In genomic region chr20:33791959-33792597, GRCh38 we compare ENCODE assay signal across 8 cellular contexts. TPM values are rescaled to one million over a fixed set of nuclear protein-coding genes. Genes with fewer than 3 reads are reported as not detected.
DNase-seq lines count a peak whose midpoint lies in the region; ATAC-seq and TF ChIP-seq lines count a peak whose summit lies in the region.

No MANE protein-coding gene starts in this region.

- H3K36me3 ChIP-seq in HEK293 (ENCODE audit: control insufficient read depth in 2 of 2, insufficient read depth in 1 of 2, low read length in 2 of 2) (no peaks in the 10 kb centered on the region), liver (ENCODE audit: control insufficient read depth in 4 of 4, insufficient read depth in 3 of 4, low read depth in 1 of 4, low read length in 3 of 4) (no peaks in the 10 kb centered on the region)

- CTCF ChIA-PET in HEK293 (lab: Yijun Ruan, JAX), result interaction anchor here (0.5 to 2.7 kb wide), 26 partner anchors 9 to 433 kb away, joined by 3 to 7 read pairs (median 4); no protein-coding TSS in a partner anchor
- CTCF ChIA-PET in WTC11 (lab: Charles Lee), result interaction anchor here (0.5 to 4.8 kb wide), 34 partner anchors 9 to 280 kb away, joined by 3 to 31 read pairs (median 4); partner anchors contain the start of genes CHMP4B, PXMP4 and RALY

- no peaks in the 10 kb centered on the region for H3K27me3 Mint-ChIP-seq in WTC11 (ENCODE audit: low read depth)

- H3K36me3 Mint-ChIP-seq in WTC11, result no peaks in the 10 kb centered on the region; the same call in 1 of the 2 replicates
- H3K36me3 Mint-ChIP-seq in stimulated activated effector memory CD8-positive, alpha-beta T cell treated with anti-CD3 and anti-CD28 coated beads, Interleukin-12 subunit alpha, Interleukin-12 subunit beta, amount 100 ng/mL, for 72 hours, result no peaks in the 10 kb centered on the region

- H3K4me3 ChIP-seq in HEK293 (ENCODE audit: low read depth, low read length) (no peak overlapping the region), cardiac fibroblast (replicated peaks in 1 of 2; ENCODE audit: low read depth in 2 of 2, low read length in 2 of 2) (no peak overlapping the region), liver (ENCODE audit: low read depth in 1 of 3, low read length in 3 of 3) (no peak overlapping the region)

- 70% methylated on average over 13 of the region's 13 CpGs for WGBS in liver

- ATAC-seq in WTC11, result peak; percentile 86
- ATAC-seq in stimulated activated effector memory CD8-positive, alpha-beta T cell treated with anti-CD3 and anti-CD28 coated beads, Interleukin-12 subunit alpha, Interleukin-12 subunit beta, amount 100 ng/mL, for 72 hours, result peak; percentile 64
- ATAC-seq in GM21576 (IDR thresholded peaks at IDR 0.05; ENCODE audit: unreplicated experiment), result no peak

- H3K27ac Mint-ChIP-seq in WTC11, result no peak overlapping the region
- H3K27ac Mint-ChIP-seq in stimulated activated effector memory CD8-positive, alpha-beta T cell treated with anti-CD3 and anti-CD28 coated beads, Interleukin-12 subunit alpha, Interleukin-12 subunit beta, amount 100 ng/mL, for 72 hours, result peak overlapping the region; percentile 78

- H3K4me3 Mint-ChIP-seq in WTC11, result no peak overlapping the region
- H3K4me3 Mint-ChIP-seq in stimulated activated effector memory CD8-positive, alpha-beta T cell treated with anti-CD3 and anti-CD28 coated beads, Interleukin-12 subunit alpha, Interleukin-12 subunit beta, amount 100 ng/mL, for 72 hours, result no peak overlapping the region

- POLR2A ChIA-PET in HEK293 (lab: Yijun Ruan, JAX) (interaction anchor here (0.5 to 0.8 kb wide), 3 partner anchors 16 to 38 kb away, joined by 3 to 6 read pairs (median 3); no protein-coding TSS in a partner anchor), WTC11 (lab: Charles Lee) (interaction anchor here (1.5 kb wide), 1 partner anchor 19 kb away, joined by 5 read pairs; the partner anchor contains the start of gene CHMP4B)

- no peaks in the 10 kb centered on the region for H3K4me1 ChIP-seq in HEK293 (ENCODE audit: control insufficient read depth, insufficient read depth, low read length)
- no peaks in the 10 kb centered on the region for H3K4me1 ChIP-seq in liver (ENCODE audit: control insufficient read depth in 4 of 4, insufficient read depth in 4 of 4, low read length in 3 of 4)

- TF ChIP-seq RAD21 in liver (IDR thresholded peaks at IDR 0.05), result peak; percentile 72 to 84

- no peaks in the 10 kb centered on the region for H3K9me3 Mint-ChIP-seq in WTC11
- no peaks in the 10 kb centered on the region for H3K9me3 Mint-ChIP-seq in stimulated activated effector memory CD8-positive, alpha-beta T cell treated with anti-CD3 and anti-CD28 coated beads, Interleukin-12 subunit alpha, Interleukin-12 subunit beta, amount 100 ng/mL, for 72 hours

- H3K9me3 ChIP-seq in HEK293 (ENCODE audit: control insufficient read depth, insufficient read depth, low read depth, low read length), result no peaks in the 10 kb centered on the region
- H3K9me3 ChIP-seq in liver (ENCODE audit: control insufficient read depth in 4 of 4, low read length in 3 of 4), result no peaks in the 10 kb centered on the region

- H3K9ac ChIP-seq in liver (ENCODE audit: low read depth in 1 of 2, low read length in 2 of 2), result no peak overlapping the region

- TF ChIP-seq CTCF in HEK293 (tag by site-specific recombination; IDR thresholded peaks at IDR 0.05) (peak; percentile 82), WTC11 (IDR thresholded peaks at IDR 0.05) (peak; percentile 94), cardiac fibroblast (IDR thresholded peaks at IDR 0.05; ENCODE audit: low read depth, low read length) (peak; percentile 86), liver (IDR thresholded peaks at IDR 0.05; ENCODE audit: low read depth, low read length, missing input control) (peak; percentile 69)

- H3K4me1 Mint-ChIP-seq in WTC11, result peaks cover 14% of the 10 kb centered on the region
- peaks cover 21% of the 10 kb centered on the region for H3K4me1 Mint-ChIP-seq in stimulated activated effector memory CD8-positive, alpha-beta T cell treated with anti-CD3 and anti-CD28 coated beads, Interleukin-12 subunit alpha, Interleukin-12 subunit beta, amount 100 ng/mL, for 72 hours

- peak; percentile 70 for DNase-seq in AG08396 (ENCODE audit: low spot score)
- peak; percentile 75 for DNase-seq in WTC11 (ENCODE audit: low spot score)
- DNase-seq in cardiac fibroblast (ENCODE audit: low read depth in 2 of 2), result peak; percentile 57 to 76
- peak; percentile 40 to 82 for DNase-seq in stimulated activated effector memory CD8-positive, alpha-beta T cell treated with anti-CD3 and anti-CD28 coated beads, Interleukin-12 subunit alpha, Interleukin-12 subunit beta, amount 100 ng/mL, for 72 hours (ENCODE audit: low spot score in 2 of 2)
- DNase-seq in putamen (ENCODE audit: low spot score), result no peak

- H3K27ac ChIP-seq in HEK293 (ENCODE audit: extremely low read depth, low read depth, low read length) (no peak overlapping the region), liver (ENCODE audit: low read depth in 1 of 2, low read length in 2 of 2) (no peak overlapping the region)

- no peaks in the 10 kb centered on the region for H3K27me3 ChIP-seq in liver (ENCODE audit: control insufficient read depth in 4 of 4, insufficient read depth in 4 of 4, low read length in 3 of 4)

TF ChIP-seq in HEK293, 187 proteins besides CTCF, POLR2A, EP300 and RAD21 (continues in another document):
- TF ChIP-seq ZNF416 (tag by site-specific recombination; IDR thresholded peaks at IDR 0.05) (no peak), ZNF585B (tag by site-specific recombination; IDR thresholded peaks at IDR 0.05) (no peak), ZNF629 (tag by site-specific recombination; IDR thresholded peaks at IDR 0.05) (0 out of 2 replicates have a peak, but pooled peaks have one; percentile 23)

TF ChIP-seq in WTC11, 78 proteins besides CTCF, POLR2A, EP300 and RAD21 (continues in another document):
- TF ChIP-seq ZNF281 (CRISPR knock-in tag; IDR thresholded peaks at IDR 0.05) (no peak), RELA (CRISPR knock-in tag; IDR thresholded peaks at IDR 0.05; ENCODE audit: borderline replicate concordance) (no peak), RORB (CRISPR knock-in tag; IDR thresholded peaks at IDR 0.05) (no peak), ZNF671 (CRISPR knock-in tag; IDR thresholded peaks at IDR 0.05) (no peak), JAZF1 (CRISPR knock-in tag; IDR thresholded peaks at IDR 0.05) (no peak)

TF ChIP-seq in liver, 16 proteins besides CTCF, POLR2A, EP300 and RAD21:
- no peak for TF ChIP-seq JUND (IDR thresholded peaks at IDR 0.05)

RNA-seq across cellular contexts. Expression of gene CHMP4B, which starts 19.1 kb away (rescaled TPM):
- total RNA-seq in WTC11 (2021) (65.4 to 72.5 TPM (median 66.1 TPM) in 3 replicates), liver (10 to 100 TPM; 16.4 to 18.0 TPM)
- polyA plus RNA-seq in liver, result 10 to 100 TPM in 1 of 2 donors, 1 to 10 TPM in 1; 2.7 to 37.2 TPM
